ENCODE assay signal across 27 cellular contexts in the genomic region with DNA sequence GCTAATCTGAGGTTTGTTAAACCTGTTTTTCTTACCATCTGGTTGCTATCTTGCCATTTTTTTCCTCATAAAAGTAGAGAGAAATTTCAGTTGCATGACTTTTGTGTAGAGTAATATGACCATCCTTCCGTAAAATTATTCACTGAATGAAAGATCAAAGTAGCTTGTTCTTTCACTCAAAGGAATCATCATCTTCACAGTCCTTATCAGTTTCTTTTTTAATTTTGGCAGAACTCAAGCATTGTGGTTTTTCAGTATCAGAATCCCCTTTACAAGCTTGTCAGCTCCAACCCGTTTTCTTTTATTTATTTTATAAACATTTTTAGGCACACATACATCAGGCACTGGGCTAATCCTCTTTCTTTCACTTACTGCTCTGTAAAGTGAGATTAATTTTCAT.
"Had no signal": no experiment of that assay in that cellular context is flagged by ENCODE, and none has a peak within 500 bp of the region (broad histone marks: within the 10 kb centered on the region; RNA-seq: fewer than 3 reads in every experiment).

No MANE protein-coding gene starts in this region.

- ATAC-seq: left colon; left lung; lower lobe of right lung; naive thymus-derived CD8-positive, alpha-beta T cell; pancreas; right cardiac atrium; sciatic nerve; stimulated activated naive B cell treated with anti-CD40 and anti-IgM and Interleukin-4, amounts not matched to agents 10 μg/mL and 1 μg/mL and 100 μg/mL, for 72 hours; stimulated activated naive CD8-positive, alpha-beta T cell treated with anti-CD3 and anti-CD28 coated beads, Interleukin-15, Interleukin-2, amounts not matched to agents 100 U/mL and 50 U/mL, for 24 hours had no signal

- H3K4me1 ChIP-seq: left lung, lower lobe of right lung, pancreas, prostate gland, stomach, testis, thyroid gland, transverse colon, upper lobe of left lung had no signal

- H3K36me3 ChIP-seq: left lung, lower lobe of right lung, pancreas, prostate gland, stomach, thyroid gland, transverse colon, upper lobe of left lung, vagina had no signal

- H3K9me3 ChIP-seq: left lung, lower lobe of right lung, pancreas, prostate gland, testis, thyroid gland, transverse colon, upper lobe of left lung, vagina had no signal

- H3K4me3 ChIP-seq: left lung, lower lobe of right lung, pancreas, prostate gland, skin epidermis, stomach, testis, thyroid gland, transverse colon, upper lobe of left lung, vagina had no signal

- H3K27ac ChIP-seq: left lung, lower lobe of right lung, pancreas, prostate gland, skin epidermis, stomach, testis, thyroid gland, transverse colon, upper lobe of left lung, vagina had no signal

- DNase-seq: immature natural killer cell; kidney; left colon; left lung; lower lobe of right lung; mesenchymal stem cell; naive thymus-derived CD8-positive, alpha-beta T cell; nucleus accumbens; pancreas; posterior cingulate gyrus; retina; right cardiac atrium; stimulated activated CD4-positive, alpha-beta T cell treated with anti-CD3 and anti-CD28 coated beads, Interleukin-12 subunit alpha, Interleukin-12 subunit beta, amount 100 ng/mL, for 4 hours; stimulated activated CD4-positive, alpha-beta T cell treated with anti-CD3 and anti-CD28 coated beads, Interleukin-15, amount 100 ng/mL, for 24 hours; stimulated activated CD4-positive, alpha-beta T cell treated with anti-CD3 and anti-CD28 coated beads, Interleukin-2, amount 100 ng/mL, for 24 hours; stimulated activated CD4-positive, alpha-beta T cell treated with anti-CD3 and anti-CD28 coated beads, Interleukin-4, amount 100 ng/mL, for 1 hour; stimulated activated naive B cell treated with anti-CD40 and anti-IgM and Interleukin-4, amounts not matched to agents 10 μg/mL and 1 μg/mL and 100 μg/mL, for 72 hours; stimulated activated naive CD8-positive, alpha-beta T cell treated with anti-CD3 and anti-CD28 coated beads, Interleukin-15, Interleukin-2, amounts not matched to agents 100 U/mL and 50 U/mL, for 24 hours; stomach; testis; thyroid gland; transverse colon; upper lobe of left lung had no signal
